11 cellular contexts compared by ENCODE assay signal in genomic region chr7:8263048-8263447, GRCh38. TPM values are rescaled to one million over a fixed set of nuclear protein-coding genes. Genes with fewer than 3 reads are reported as not detected.
DNase-seq lines count a peak whose midpoint lies in the region; ATAC-seq and TF ChIP-seq lines count a peak whose summit lies in the region.
"Had no signal": no experiment of that assay in that cellular context is flagged by ENCODE, and none has a peak within 500 bp of the region (broad histone marks: within the 10 kb centered on the region; RNA-seq: fewer than 3 reads in every experiment).

No MANE protein-coding gene starts in this region.

- no peaks in the 10 kb centered on the region for H3K36me3 Mint-ChIP-seq in activated CD4-positive, alpha-beta memory T cell treated with anti-CD3 and anti-CD28 coated beads, Interleukin-2, amount 10 ng/mL, durations not matched to agents 7 days and 5 days (ENCODE audit: low read depth)
- H3K36me3 Mint-ChIP-seq in activated CD4-positive, alpha-beta memory T cell treated with anti-CD3 and anti-CD28 coated beads for 36 hours: no peaks in the 10 kb centered on the region
- H3K36me3 Mint-ChIP-seq in brain (peaks cover 6% of the 10 kb centered on the region), nephron (ENCODE audit: low read depth) (no peaks in the 10 kb centered on the region)

- intact Hi-C loops in activated CD4-positive, alpha-beta memory T cell treated with anti-CD3 and anti-CD28 coated beads for 36 hours (cut with micrococcal nuclease): no loop called here

- no peaks in the 10 kb centered on the region for H3K9me3 Mint-ChIP-seq in activated CD4-positive, alpha-beta memory T cell treated with anti-CD3 and anti-CD28 coated beads, Interleukin-2, amount 10 ng/mL, durations not matched to agents 7 days and 5 days
- no peaks in the 10 kb centered on the region for H3K9me3 Mint-ChIP-seq in activated CD4-positive, alpha-beta memory T cell treated with anti-CD3 and anti-CD28 coated beads for 36 hours
- H3K9me3 Mint-ChIP-seq in brain (peaks cover 0 to 10% (median 4%) of the 10 kb centered on the region in 5 experiments), nephron (peaks cover 2% of the 10 kb centered on the region)

- H3K4me1 Mint-ChIP-seq in activated CD4-positive, alpha-beta memory T cell treated with anti-CD3 and anti-CD28 coated beads, Interleukin-2, amount 10 ng/mL, durations not matched to agents 7 days and 5 days: peaks cover 6% of the 10 kb centered on the region
- H3K4me1 Mint-ChIP-seq in activated CD4-positive, alpha-beta memory T cell treated with anti-CD3 and anti-CD28 coated beads for 36 hours (ENCODE audit: low read depth): peaks cover 6% of the 10 kb centered on the region
- peaks cover 18% of the 10 kb centered on the region for H3K4me1 Mint-ChIP-seq in brain
- H3K4me1 Mint-ChIP-seq in nephron: peaks cover 6% of the 10 kb centered on the region

- no peak for ATAC-seq in HG03139 (IDR thresholded peaks at IDR 0.05; ENCODE audit: unreplicated experiment)
- ATAC-seq in GM18873 (IDR thresholded peaks at IDR 0.05; ENCODE audit: low FRiP score, unreplicated experiment): no peak
- no peak for ATAC-seq in HG02970 (IDR thresholded peaks at IDR 0.05; ENCODE audit: low FRiP score, unreplicated experiment)

- H3K27me3 Mint-ChIP-seq in activated CD4-positive, alpha-beta memory T cell treated with anti-CD3 and anti-CD28 coated beads, Interleukin-2, amount 10 ng/mL, durations not matched to agents 7 days and 5 days: peaks cover 56% of the 10 kb centered on the region
- H3K27me3 Mint-ChIP-seq in activated CD4-positive, alpha-beta memory T cell treated with anti-CD3 and anti-CD28 coated beads for 36 hours: peaks cover 48% of the 10 kb centered on the region
- H3K27me3 Mint-ChIP-seq in brain (peaks cover 41% of the 10 kb centered on the region), nephron (ENCODE audit: low read depth) (peaks cover 44% of the 10 kb centered on the region)

- H3K4me3 Mint-ChIP-seq in activated CD4-positive, alpha-beta memory T cell treated with anti-CD3 and anti-CD28 coated beads, Interleukin-2, amount 10 ng/mL, durations not matched to agents 7 days and 5 days: peak overlapping the region; percentile 40
- H3K4me3 Mint-ChIP-seq in activated CD4-positive, alpha-beta memory T cell treated with anti-CD3 and anti-CD28 coated beads for 36 hours: no peak overlapping the region
- H3K4me3 Mint-ChIP-seq in brain (peak overlapping the region; percentile 67 to 81 (median 77)), nephron (peak overlapping the region; percentile 76 to 83 (median 79))

- TF ChIP-seq CTCF in brain (conservative IDR thresholded peaks at IDR 0.05): no peak
- no peak for TF ChIP-seq CTCF in nephron (IDR thresholded peaks at IDR 0.05; ENCODE audit: unreplicated experiment in 3 of 3)

- no peak overlapping the region for H3K27ac Mint-ChIP-seq in activated CD4-positive, alpha-beta memory T cell treated with anti-CD3 and anti-CD28 coated beads, Interleukin-2, amount 10 ng/mL, durations not matched to agents 7 days and 5 days
- H3K27ac Mint-ChIP-seq in activated CD4-positive, alpha-beta memory T cell treated with anti-CD3 and anti-CD28 coated beads for 36 hours: no peak overlapping the region
- H3K27ac Mint-ChIP-seq in brain (peak overlapping the region in 2 of 5 experiments; percentile 49 to 72), nephron (no peak overlapping the region)

- no peak for DNase-seq in activated CD4-positive, alpha-beta memory T cell treated with anti-CD3 and anti-CD28 coated beads, Interleukin-2, amount 10 ng/mL, durations not matched to agents 7 days and 5 days
- no peak for DNase-seq in activated CD4-positive, alpha-beta memory T cell treated with anti-CD3 and anti-CD28 coated beads for 36 hours
- peak; percentile 43 for DNase-seq in NCI-H146 (lab: John Stamatoyannopoulos, UW)
- DNase-seq: activated CD4-positive, CD25-positive, alpha-beta regulatory T cell; KBM-7; tibial artery had no signal

- POLR2A ChIA-PET in activated CD4-positive, alpha-beta memory T cell treated with anti-CD3 and anti-CD28 coated beads, Interleukin-2, amount 10 ng/mL, durations not matched to agents 7 days and 5 days (lab: Charles Lee): no interaction called here
- POLR2A ChIA-PET in activated CD4-positive, alpha-beta memory T cell treated with anti-CD3 and anti-CD28 coated beads for 36 hours (lab: Charles Lee): no interaction called here

- CTCF ChIA-PET in activated CD4-positive, alpha-beta memory T cell treated with anti-CD3 and anti-CD28 coated beads, Interleukin-2, amount 10 ng/mL, durations not matched to agents 7 days and 5 days (lab: Charles Lee): interaction anchor here (1.0 kb wide), 1 partner anchor 15 kb away, joined by 4 read pairs; no protein-coding TSS in a partner anchor
- CTCF ChIA-PET in activated CD4-positive, alpha-beta memory T cell treated with anti-CD3 and anti-CD28 coated beads for 36 hours (lab: Charles Lee): interaction anchor here (0.5 kb wide), 1 partner anchor 1321 kb away, joined by 3 read pairs; no protein-coding TSS in a partner anchor

RNA-seq across cellular contexts. Expression of gene ICA1, which starts 1.1 kb away (rescaled TPM):
- 1 to 10 TPM; 2.2 TPM for total RNA-seq in activated CD4-positive, alpha-beta memory T cell treated with anti-CD3 and anti-CD28 coated beads, Interleukin-2, amount 10 ng/mL, durations not matched to agents 7 days and 5 days
- total RNA-seq in activated CD4-positive, alpha-beta memory T cell treated with anti-CD3 and anti-CD28 coated beads for 36 hours: 1 to 10 TPM; 2.3 to 2.4 TPM
- 70.3 TPM for polyA plus RNA-seq in brain (ENCODE audit: insufficient read depth, low read depth, low replicate concordance)
